7 cellular contexts compared by ENCODE assay signal in genomic region chr2:201828235-201828634, GRCh38. TPM values are rescaled to one million over a fixed set of nuclear protein-coding genes. Genes with fewer than 3 reads are reported as not detected.
"Had no signal": no experiment of that assay in that cellular context is flagged by ENCODE, and none has a peak within 500 bp of the region (broad histone marks: within the 10 kb centered on the region; RNA-seq: fewer than 3 reads in every experiment).

No MANE protein-coding gene starts in this region.

- H3K4me2 ChIP-seq: KMS-11 had no signal

- H3K4me3 Mint-ChIP-seq: IgD-negative memory B cell had no signal

- DNase-seq: GOT3, H7, KBM-7 had no signal

- H3K9ac ChIP-seq: KMS-11 had no signal

- H3K36me3 Mint-ChIP-seq: IgD-negative memory B cell had no signal

- H3K4me1 ChIP-seq: HAP-1 had no signal

- H3K36me3 ChIP-seq: HAP-1 had no signal

- H3K27ac ChIP-seq: KMS-11 had no signal

- H3K4me3 ChIP-seq: HAP-1 had no signal

- H3K4me1 Mint-ChIP-seq: IgD-negative memory B cell had no signal

- H3K9me3 ChIP-seq: HAP-1 had no signal

RNA-seq across cellular contexts. Expression of gene CDK15, which starts 21.9 kb away (rescaled TPM):
- total RNA-seq: H7, HT-29 had no signal
- polyA plus RNA-seq: IgD-negative memory B cell had no signal
